24 cellular contexts compared by ENCODE assay signal in the genomic region with DNA sequence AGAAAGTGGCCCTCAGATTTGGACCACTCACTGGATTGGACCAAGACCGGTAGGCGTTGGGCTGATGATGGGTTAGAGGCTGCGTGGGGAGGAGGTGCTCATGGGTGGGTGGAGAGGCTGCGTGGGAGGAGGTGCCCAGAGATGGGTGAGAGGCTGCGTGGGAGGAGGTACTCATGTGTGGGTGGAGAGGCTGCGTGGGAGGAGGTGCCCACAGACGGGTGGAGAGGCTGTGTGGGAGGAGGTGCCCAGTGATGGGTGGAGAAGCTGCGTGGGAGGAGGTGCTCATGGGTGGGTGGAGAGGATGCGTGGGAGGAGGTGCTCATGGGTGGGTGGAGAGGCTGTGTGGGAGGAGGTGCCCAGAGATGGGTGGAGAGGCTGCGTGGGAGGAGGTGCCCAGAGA.
"Had no signal": no experiment of that assay in that cellular context is flagged by ENCODE, and none has a peak within 500 bp of the region (broad histone marks: within the 10 kb centered on the region; RNA-seq: fewer than 3 reads in every experiment).

No MANE protein-coding gene starts in this region.

- ATAC-seq: naive thymus-derived CD4-positive, alpha-beta T cell; natural killer cell; psoas muscle; right cardiac atrium; right lobe of liver; stimulated activated effector memory CD8-positive, alpha-beta T cell treated with anti-CD3 and anti-CD28 coated beads, Interleukin-12 subunit alpha, Interleukin-12 subunit beta, amount 100 ng/mL, for 72 hours had no signal

- DNase-seq: naive thymus-derived CD4-positive, alpha-beta T cell; natural killer cell; occipital lobe; ovary; posterior cingulate gyrus; psoas muscle; right cardiac atrium; right lobe of liver; sigmoid colon; small intestine; stimulated activated CD4-positive, alpha-beta T cell treated with anti-CD3 and anti-CD28 coated beads, Interleukin-15, amount 100 ng/mL, for 24 hours; stimulated activated CD4-positive, alpha-beta T cell treated with anti-CD3 and anti-CD28 coated beads, Interleukin-2, amount 100 ng/mL, for 24 hours; stimulated activated CD4-positive, alpha-beta T cell treated with anti-CD3 and anti-CD28 coated beads, Interleukin-2, amount 100 ng/mL, for 48 hours; stimulated activated CD4-positive, alpha-beta T cell treated with anti-CD3 and anti-CD28 coated beads, Interleukin-4, amount 100 ng/mL, for 24 hours; stimulated activated naive CD4-positive, alpha-beta T cell treated with Interleukin-2 at 50 U/mL for 16 hours; stomach; thyroid gland; trophoblast cell; upper lobe of left lung had no signal

- H3K36me3 Mint-ChIP-seq: natural killer cell; stimulated activated effector memory CD8-positive, alpha-beta T cell treated with anti-CD3 and anti-CD28 coated beads, Interleukin-12 subunit alpha, Interleukin-12 subunit beta, amount 100 ng/mL, for 72 hours had no signal

- H3K4me1 Mint-ChIP-seq: naive thymus-derived CD4-positive, alpha-beta T cell; natural killer cell; nephron; stimulated activated effector memory CD8-positive, alpha-beta T cell treated with anti-CD3 and anti-CD28 coated beads, Interleukin-12 subunit alpha, Interleukin-12 subunit beta, amount 100 ng/mL, for 72 hours had no signal

- H3K27ac Mint-ChIP-seq: naive thymus-derived CD4-positive, alpha-beta T cell; natural killer cell; nephron; progenitor cell of endocrine pancreas; stimulated activated effector memory CD8-positive, alpha-beta T cell treated with anti-CD3 and anti-CD28 coated beads, Interleukin-12 subunit alpha, Interleukin-12 subunit beta, amount 100 ng/mL, for 72 hours; stimulated activated naive CD8-positive, alpha-beta T cell treated with anti-CD3 and anti-CD28 coated beads, Interleukin-15, Interleukin-2, amounts not matched to agents 100 ng/mL and 50 ng/mL, for 24 hours had no signal

- H3K4me3 Mint-ChIP-seq: naive thymus-derived CD4-positive, alpha-beta T cell; natural killer cell; nephron; stimulated activated effector memory CD8-positive, alpha-beta T cell treated with anti-CD3 and anti-CD28 coated beads, Interleukin-12 subunit alpha, Interleukin-12 subunit beta, amount 100 ng/mL, for 72 hours; stimulated activated naive CD8-positive, alpha-beta T cell treated with anti-CD3 and anti-CD28 coated beads, Interleukin-15, Interleukin-2, amounts not matched to agents 100 ng/mL and 50 ng/mL, for 24 hours had no signal

- H3K27me3 Mint-ChIP-seq: naive thymus-derived CD4-positive, alpha-beta T cell; progenitor cell of endocrine pancreas; stimulated activated naive CD8-positive, alpha-beta T cell treated with anti-CD3 and anti-CD28 coated beads, Interleukin-15, Interleukin-2, amounts not matched to agents 100 ng/mL and 50 ng/mL, for 24 hours had no signal

- FAIRE-seq: small intestine, urothelium cell line had no signal
